Comparison of ENCODE assay signal across 25 cellular contexts in genomic region chr2:39937621-39938020, GRCh38.
A peak's percentile ranks its signal among the peaks of the same experiment; 100 is the strongest.
DNase-seq lines count a peak whose midpoint lies in the region; ATAC-seq, FAIRE-seq and TF ChIP-seq lines count a peak whose summit lies in the region.
"Had no signal": no experiment of that assay in that cellular context is flagged by ENCODE, and none has a peak within 500 bp of the region (broad histone marks: within the 10 kb centered on the region; RNA-seq: fewer than 3 reads in every experiment).

No MANE protein-coding gene starts in this region.

- no peaks in the 10 kb centered on the region for H3K27me3 Mint-ChIP-seq in T-helper 1 cell treated with Interleukin-12 subunit alpha and Interleukin-12 subunit beta and Interleukin-4 antibody, amounts not matched to agents 30 μg/mL and 1 μg/mL, for 36 hours (ENCODE audit: low read depth)
- no peaks in the 10 kb centered on the region for H3K27me3 Mint-ChIP-seq in astrocyte (ENCODE audit: low read depth, unreplicated experiment)
- H3K27me3 Mint-ChIP-seq in endodermal cell (ENCODE audit: insufficient read depth): no peaks in the 10 kb centered on the region

- DNase-seq in activated naive CD4-positive, alpha-beta T cell treated with anti-CD3 and anti-CD28 coated beads, Interleukin-2, amount 50 U/mL, for 72 hours (ENCODE audit: low spot score in 2 of 2): no peak
- DNase-seq in activated naive CD4-positive, alpha-beta T cell treated with anti-CD3 and anti-CD28 coated beads, Interleukin-2, amount 50 U/mL, for 16 hours: no peak
- DNase-seq in astrocyte (ENCODE audit: low read depth) (no peak), SKM-1 (lab: John Stamatoyannopoulos, UW; ENCODE audit: unreplicated experiment) (no peak), DMS 273 treated with DMSO at 0.1 percent for 48 hours (lab: John Stamatoyannopoulos, UW) (no peak), endodermal cell (no peak)
- DNase-seq: activated CD4-positive, CD25-positive, alpha-beta regulatory T cell; activated gamma-delta T cell treated with Interleukin-2 at 50 U/mL for 16 hours; aorta; Calu3; dermis blood vessel endothelial cell; hippocampal formation; left lung; NCI-H146; NCI-H524 treated with DMSO at 0.1 percent for 48 hours; stimulated activated CD4-positive, alpha-beta T cell treated with anti-CD3 and anti-CD28 coated beads, Interleukin-1b, Interleukin-23, amount 100 ng/mL, for 48 hours had no signal

- 91 to 92% methylated on average over 1 to 3 of the region's 3 CpGs for WGBS in endodermal cell (ENCODE audit: insufficient coverage in 1 of 2, insufficient read length in 1 of 2), 2 experiments

- H3K4me1 Mint-ChIP-seq in T-helper 1 cell treated with Interleukin-12 subunit alpha and Interleukin-12 subunit beta and Interleukin-4 antibody, amounts not matched to agents 30 μg/mL and 1 μg/mL, for 36 hours (ENCODE audit: low read depth): peaks cover 30% of the 10 kb centered on the region
- H3K4me1 Mint-ChIP-seq in astrocyte (ENCODE audit: low read depth, unreplicated experiment): peaks cover 18% of the 10 kb centered on the region
- H3K4me1 Mint-ChIP-seq in endodermal cell: peaks cover 4% of the 10 kb centered on the region
- H3K4me1 Mint-ChIP-seq: CD14-positive monocyte had no signal

- H4K20me1 ChIP-seq in astrocyte (ENCODE audit: insufficient read depth, low read length): no peaks in the 10 kb centered on the region

- peaks cover 10 to 18% of the 10 kb centered on the region in 2 donors for H3K9me3 Mint-ChIP-seq in activated naive CD4-positive, alpha-beta T cell treated with anti-CD3 and anti-CD28 coated beads, Interleukin-2, amount 50 U/mL, for 72 hours
- peaks cover 17% of the 10 kb centered on the region for H3K9me3 Mint-ChIP-seq in T-helper 1 cell treated with Interleukin-12 subunit alpha and Interleukin-12 subunit beta and Interleukin-4 antibody, amounts not matched to agents 30 μg/mL and 1 μg/mL, for 36 hours
- H3K9me3 Mint-ChIP-seq in astrocyte (ENCODE audit: unreplicated experiment) (peaks cover 3% of the 10 kb centered on the region), endodermal cell (no peaks in the 10 kb centered on the region)

- no peaks in the 10 kb centered on the region for H3K27me3 ChIP-seq in astrocyte (ENCODE audit: insufficient read depth, low read length)
- H3K27me3 ChIP-seq in endodermal cell (ENCODE audit: control insufficient read depth, insufficient read depth, low read length, poor library complexity, severe bottlenecking): no peaks in the 10 kb centered on the region
- H3K27me3 ChIP-seq: gastroesophageal sphincter, left lung had no signal

- H3K4me3 ChIP-seq in astrocyte (ENCODE audit: insufficient read depth, low read depth, low read length): no peak overlapping the region
- no peak overlapping the region for H3K4me3 ChIP-seq in endodermal cell (ENCODE audit: low read length)
- H3K4me3 ChIP-seq: gastroesophageal sphincter, GM12878, left lung, SK-N-MC had no signal

- H3K27ac ChIP-seq in astrocyte (ENCODE audit: low read depth, low read length) (peak overlapping the region; percentile 83), endodermal cell (ENCODE audit: low read depth, low read length) (no peak overlapping the region)
- H3K27ac ChIP-seq: gastroesophageal sphincter, KMS-11, left lung, RWPE1, SK-N-MC had no signal

- no peak overlapping the region for H3K4me2 ChIP-seq in astrocyte (ENCODE audit: low read length)
- H3K4me2 ChIP-seq: KMS-11 had no signal

- peaks cover 0 to 52% of the 10 kb centered on the region in 2 donors for H3K36me3 Mint-ChIP-seq in activated naive CD4-positive, alpha-beta T cell treated with anti-CD3 and anti-CD28 coated beads, Interleukin-2, amount 50 U/mL, for 72 hours
- H3K36me3 Mint-ChIP-seq in T-helper 1 cell treated with Interleukin-12 subunit alpha and Interleukin-12 subunit beta and Interleukin-4 antibody, amounts not matched to agents 30 μg/mL and 1 μg/mL, for 36 hours (ENCODE audit: low read depth): peaks cover 10% of the 10 kb centered on the region
- H3K36me3 Mint-ChIP-seq in astrocyte (ENCODE audit: low read depth, unreplicated experiment) (no peaks in the 10 kb centered on the region), endodermal cell (ENCODE audit: low read depth) (no peaks in the 10 kb centered on the region)
- H3K36me3 Mint-ChIP-seq: CD14-positive monocyte had no signal

- peak overlapping the region; percentile 38 for H3K4me3 Mint-ChIP-seq in T-helper 1 cell treated with Interleukin-12 subunit alpha and Interleukin-12 subunit beta and Interleukin-4 antibody, amounts not matched to agents 30 μg/mL and 1 μg/mL, for 36 hours
- H3K4me3 Mint-ChIP-seq in astrocyte (ENCODE audit: unreplicated experiment) (no peak overlapping the region), endodermal cell (no peak overlapping the region)
- H3K4me3 Mint-ChIP-seq: CD14-positive monocyte had no signal

- no peak for TF ChIP-seq CTCF in astrocyte (IDR thresholded peaks at IDR 0.05; ENCODE audit: insufficient read depth, low read depth, low read length)
- no peak for TF ChIP-seq CTCF in endodermal cell (conservative IDR thresholded peaks at IDR 0.05)

- ATAC-seq in activated naive CD4-positive, alpha-beta T cell treated with anti-CD3 and anti-CD28 coated beads, Interleukin-2, amount 50 U/mL, for 72 hours: peak in 1 of 2 donors; percentile 2
- ATAC-seq: gastroesophageal sphincter, GM12878, left lung had no signal

- no peaks in the 10 kb centered on the region for H3K36me3 ChIP-seq in astrocyte (ENCODE audit: insufficient read depth, low read length)
- no peaks in the 10 kb centered on the region for H3K36me3 ChIP-seq in endodermal cell (ENCODE audit: control insufficient read depth, insufficient read depth, low read length)
- H3K36me3 ChIP-seq: gastroesophageal sphincter, left lung had no signal

- peak overlapping the region; percentile 74 to 99 for H3K27ac Mint-ChIP-seq in activated naive CD4-positive, alpha-beta T cell treated with anti-CD3 and anti-CD28 coated beads, Interleukin-2, amount 50 U/mL, for 72 hours
- peak overlapping the region; percentile 87 for H3K27ac Mint-ChIP-seq in T-helper 1 cell treated with Interleukin-12 subunit alpha and Interleukin-12 subunit beta and Interleukin-4 antibody, amounts not matched to agents 30 μg/mL and 1 μg/mL, for 36 hours
- H3K27ac Mint-ChIP-seq in astrocyte (ENCODE audit: unreplicated experiment) (peak overlapping the region; percentile 84), endodermal cell (no peak overlapping the region)
- H3K27ac Mint-ChIP-seq: CD14-positive monocyte had no signal

- H3K9ac ChIP-seq in astrocyte (ENCODE audit: low read length) (peak overlapping the region; percentile 59), endodermal cell (ENCODE audit: extremely low read depth, low read length, poor library complexity, severe bottlenecking) (no peak overlapping the region)
- H3K9ac ChIP-seq: KMS-11 had no signal

- H2AFZ ChIP-seq in astrocyte (ENCODE audit: low read depth, low read length): peak overlapping the region; percentile 22

- H3K79me2 ChIP-seq in astrocyte (ENCODE audit: insufficient read depth, low read length): no peaks in the 10 kb centered on the region

- no peak for FAIRE-seq in astrocyte (lab: Jason Lieb, UNC)
- FAIRE-seq: GM12878, H54, HTR-8/SVneo had no signal

- no peaks in the 10 kb centered on the region for H3K9me3 ChIP-seq in astrocyte (ENCODE audit: insufficient read depth, low read depth, low read length)
- H3K9me3 ChIP-seq in endodermal cell (ENCODE audit: control insufficient read depth, low read length): no peaks in the 10 kb centered on the region
- H3K9me3 ChIP-seq: gastroesophageal sphincter, left lung had no signal

- H3K4me1 ChIP-seq in astrocyte (ENCODE audit: insufficient read depth, low read length) (peaks cover 20% of the 10 kb centered on the region), endodermal cell (ENCODE audit: control insufficient read depth, insufficient read depth, low read length) (no peaks in the 10 kb centered on the region)
- H3K4me1 ChIP-seq: gastroesophageal sphincter, left lung had no signal
